8 cellular contexts compared by ENCODE assay signal in genomic region chr1:157505481-157506272, GRCh38. TPM values are rescaled to one million over a fixed set of nuclear protein-coding genes. Genes with fewer than 3 reads are reported as not detected.
DNase-seq lines count a peak whose midpoint lies in the region; ATAC-seq and TF ChIP-seq lines count a peak whose summit lies in the region.

No MANE protein-coding gene starts in this region.

- no peaks in the 10 kb centered on the region for H3K9me2 ChIP-seq in GM23248 (ENCODE audit: insufficient read depth)

- ATAC-seq in HG03025 (IDR thresholded peaks at IDR 0.05; ENCODE audit: low FRiP score, unreplicated experiment), result no peak

- no peaks in the 10 kb centered on the region for H3K79me2 ChIP-seq in GM23248 (ENCODE audit: insufficient read depth)

- no peak overlapping the region for H3K4me3 ChIP-seq in GM23248
- no peak overlapping the region for H3K4me3 ChIP-seq in epithelial cell of proximal tubule (ENCODE audit: low read depth, low read length)

- peak; percentile 35 for DNase-seq in stimulated activated CD4-positive, alpha-beta T cell treated with anti-CD3 and anti-CD28 coated beads, Interleukin-15, amount 100 ng/mL, for 24 hours
- no peak for DNase-seq in stimulated activated CD4-positive, alpha-beta T cell treated with anti-CD3 and anti-CD28 coated beads, Interleukin-4, amount 100 ng/mL, for 4 hours
- DNase-seq in GM23248 (peak; percentile 89), Kasumi-1 (lab: John Stamatoyannopoulos, UW) (peak; percentile 67 to 70), SKM-1 treated with dmso at 0.1 percent for 144 hours (lab: John Stamatoyannopoulos, UW; ENCODE audit: unreplicated experiment) (peak; percentile 77), epithelial cell of proximal tubule (ENCODE audit: low read depth) (peak; percentile 12), myocyte (ENCODE audit: low read depth) (peak; percentile 69)

- H3K27me3 ChIP-seq in GM23248 (replicated peaks; ENCODE audit: insufficient read depth), result peaks cover 24% of the 10 kb centered on the region

- H3K4me1 ChIP-seq in GM23248 (ENCODE audit: insufficient read depth), result no peaks in the 10 kb centered on the region

- TF ChIP-seq CTCF in epithelial cell of proximal tubule (conservative IDR thresholded peaks at IDR 0.05; ENCODE audit: low read depth, low read length), result peak; percentile 85

- no peaks in the 10 kb centered on the region for H3K36me3 ChIP-seq in GM23248 (ENCODE audit: low read depth)

- no peak overlapping the region for H3K4me2 ChIP-seq in GM23248 (ENCODE audit: unreplicated experiment)

- peak overlapping the region; percentile 1 for H2AFZ ChIP-seq in GM23248

- no peaks in the 10 kb centered on the region for H3K9me3 ChIP-seq in GM23248 (ENCODE audit: low read depth)

- 14% methylated on average over 13 of the region's 13 CpGs for WGBS in GM23248 (ENCODE audit: low coverage in 1 of 2, low lambda C conversion rate in 2 of 2, missing lambda C conversion rate in 2 of 2), 2 experiments

- H4K20me1 ChIP-seq in GM23248 (ENCODE audit: insufficient read depth), result no peaks in the 10 kb centered on the region

- H3K9ac ChIP-seq in GM23248, result no peak overlapping the region

- H3F3A ChIP-seq in GM23248 (ENCODE audit: insufficient read depth), result no peaks in the 10 kb centered on the region

- H3K27ac ChIP-seq in GM23248, result no peak overlapping the region

- in situ Hi-C loops in GM23248 (cut with MboI), result no loop called here

RNA-seq across cellular contexts. Expression of gene FCRL5, which starts 46.6 kb away (rescaled TPM):
- total RNA-seq in GM23248 (2014; rRNA removed; shearing (Covaris generic)), result not detected in 2 replicates
- not detected in 2 replicates for polyA plus RNA-seq in GM23248 (2016; fragmentation: Nextera tagmentation; extraction: Ambion mirVana)
- total RNA-seq in epithelial cell of proximal tubule, result not detected in 2 replicates
- total RNA-seq in myocyte, result not detected in 2 replicates
- polyA plus RNA-seq in myocyte (2012), result not detected

Comparison
In these comparisons a context has a peak if more than half of its experiments do, and no peak if none do; other contexts are left out.
1. DNase-seq: peak in stimulated activated CD4-positive, alpha-beta T cell treated with anti-CD3 and anti-CD28 coated beads, Interleukin-15, amount 100 ng/mL, for 24 hours (single experiment), GM23248 (single experiment), Kasumi-1 (2 of 2), SKM-1 treated with dmso at 0.1 percent for 144 hours (single experiment), epithelial cell of proximal tubule (single experiment) and myocyte (single experiment); none in stimulated activated CD4-positive, alpha-beta T cell treated with anti-CD3 and anti-CD28 coated beads, Interleukin-4, amount 100 ng/mL, for 4 hours (0 of 2).